1 cellular context compared by ENCODE assay signal in genomic region chr12:53950789-53951576, GRCh38.
A peak's percentile ranks its signal among the peaks of the same experiment; 100 is the strongest.
TF ChIP-seq lines count a peak whose summit lies in the region.

No MANE protein-coding gene starts in this region.

TF ChIP-seq in endothelial cell of umbilical vein, 7 proteins besides CTCF, POLR2A, EP300 and RAD21:
- TF ChIP-seq EZH2 (IDR thresholded peaks at IDR 0.05; ENCODE audit: borderline replicate concordance, low read depth, low read length, severe bottlenecking) (peak; percentile 87), JUN (IDR thresholded peaks at IDR 0.05; ENCODE audit: borderline replicate concordance, insufficient read depth, insufficient read length, low read depth) (no peak)
TF ChIP-seq in endothelial cell of umbilical vein: peak in this region for 1.
